17 cellular contexts compared by ENCODE assay signal in genomic region chr12:57004651-57005050, GRCh38. TPM values are rescaled to one million over a fixed set of nuclear protein-coding genes. Genes with fewer than 3 reads are reported as not detected.
DNase-seq lines count a peak whose midpoint lies in the region; ATAC-seq and TF ChIP-seq lines count a peak whose summit lies in the region.
"Had no signal": no experiment of that assay in that cellular context is flagged by ENCODE, and none has a peak within 500 bp of the region (broad histone marks: within the 10 kb centered on the region; RNA-seq: fewer than 3 reads in every experiment).

No MANE protein-coding gene starts in this region.

- H3K9me3 ChIP-seq in mammary epithelial cell (replicated peaks; ENCODE audit: insufficient read depth, low read length) (no peaks in the 10 kb centered on the region), neuron (ENCODE audit: low read length) (no peaks in the 10 kb centered on the region)
- H3K9me3 ChIP-seq: uterus had no signal

- H3K36me3 ChIP-seq in KMS-11 (ENCODE audit: insufficient read depth), result no peaks in the 10 kb centered on the region; the same call in 1 of the 2 replicates
- peaks cover 9% of the 10 kb centered on the region for H3K36me3 ChIP-seq in mammary epithelial cell (ENCODE audit: insufficient read depth, low read length)
- peaks cover 51% of the 10 kb centered on the region for H3K36me3 ChIP-seq in neuron (ENCODE audit: insufficient read depth, low read length)
- H3K36me3 ChIP-seq: uterus had no signal

- intact Hi-C loops in mammary epithelial cell (cut with micrococcal nuclease), result no loop called here

- ATAC-seq in activated T-cell treated with anti-CD3 and anti-CD28 coated beads, Interleukin-2, amount 50 U/mL, for 72 hours (replicated peaks in 1 of 2), result no peak
- ATAC-seq in HG02678 (IDR thresholded peaks at IDR 0.05; ENCODE audit: unreplicated experiment), result no peak
- ATAC-seq: foreskin keratinocyte had no signal

- H3K4me3 ChIP-seq in KMS-11 (IDR thresholded peaks at IDR 0.05; ENCODE audit: insufficient read depth, low read depth, low read length) (no peak overlapping the region), mammary epithelial cell (replicated peaks in 1 of 3; ENCODE audit: insufficient read depth in 1 of 3, low read depth in 2 of 3, low read length in 3 of 3) (no peak overlapping the region), neuron (ENCODE audit: low read length) (peak overlapping the region; percentile 97)

- DNase-seq in activated T-cell treated with anti-CD3 and anti-CD28 coated beads, Interleukin-2, amount 50 U/mL, for 72 hours, result no peak
- DNase-seq in activated T-cell treated with anti-CD3 and anti-CD28 coated beads, Interleukin-2, amount 50 U/mL, for 48 hours, result no peak
- DNase-seq in mammary epithelial cell, result no peak
- no peak for DNase-seq in cerebellar nuclear complex (lab: John Stamatoyannopoulos, UW)
- DNase-seq in NCI-H1092 (lab: John Stamatoyannopoulos, UW), result no peak
- DNase-seq: effector CD4-positive, alpha-beta T cell; foreskin keratinocyte; NCI-H1417; NCI-H510A treated with DMSO at 0.1 percent for 48 hours; retina; stimulated activated CD4-positive, alpha-beta T cell treated with anti-CD3 and anti-CD28 coated beads, Interleukin-2, amount 100 ng/mL, for 48 hours; T-helper 9 cell; uterus had no signal

- H3K9me3 Mint-ChIP-seq in activated T-cell treated with anti-CD3 and anti-CD28 coated beads, Interleukin-2, amount 50 U/mL, for 72 hours, result no peaks in the 10 kb centered on the region

- CTCF ChIA-PET in mammary epithelial cell (lab: Charles Lee; ENCODE audit: low non-redundant PET), result interaction anchor here (0.5 kb wide), 1 partner anchor 123 kb away, joined by 4 read pairs; no protein-coding TSS in a partner anchor

- peaks cover 70% of the 10 kb centered on the region for H3K4me1 Mint-ChIP-seq in activated T-cell treated with anti-CD3 and anti-CD28 coated beads, Interleukin-2, amount 50 U/mL, for 72 hours (ENCODE audit: low read depth)

- dilution Hi-C loops in mammary epithelial cell (cut with HindIII; ENCODE audit: low sequenced_read_pairs), result loop anchor here (5.0 kb wide), 1 partner anchor 53 kb away; no protein-coding TSS in a partner anchor

- WGBS in mammary epithelial cell (ENCODE audit: low coverage, missing lambda C conversion rate), result 83% methylated on average over 6 of the region's 6 CpGs

- H3K4me3 Mint-ChIP-seq in activated T-cell treated with anti-CD3 and anti-CD28 coated beads, Interleukin-2, amount 50 U/mL, for 72 hours, result peak overlapping the region; percentile 87

- peaks cover 2 to 18% of the 10 kb centered on the region in 2 donors for H3K36me3 Mint-ChIP-seq in activated T-cell treated with anti-CD3 and anti-CD28 coated beads, Interleukin-2, amount 50 U/mL, for 72 hours (ENCODE audit: insufficient read depth in 2 of 2)

- TF ChIP-seq CTCF in KMS-11 (conservative IDR thresholded peaks at IDR 0.05; ENCODE audit: low read depth, low read length), result no peak
- TF ChIP-seq CTCF in mammary epithelial cell (conservative IDR thresholded peaks at IDR 0.05 in 1 of 2, IDR thresholded peaks at IDR 0.05 in 1 of 2; ENCODE audit: extremely low read depth in 1 of 2, insufficient read depth in 1 of 2, low read depth in 1 of 2, low read length in 2 of 2), result no peak

- in situ Hi-C loops in mammary epithelial cell (cut with MboI; ENCODE audit: low sequenced_read_pairs in 2 of 2), result loop anchor here (5.0 to 10.0 kb wide), 3 partner anchors 60 to 242 kb away; partner anchors contain the start of gene HSD17B6 (in 1 of the 2)

- peaks cover 36% of the 10 kb centered on the region for H3K4me1 ChIP-seq in KMS-11 (ENCODE audit: low read depth, poor library complexity, severe bottlenecking)
- peaks cover 5% of the 10 kb centered on the region for H3K4me1 ChIP-seq in mammary epithelial cell (ENCODE audit: insufficient read depth, low read length)
- peaks cover 18% of the 10 kb centered on the region for H3K4me1 ChIP-seq in neuron (ENCODE audit: insufficient read depth, low read length)

- H4K20me1 ChIP-seq in KMS-11 (ENCODE audit: insufficient read depth) (0 out of 2 replicates have a peak, but pooled peaks cover 4% of the 10 kb centered on the region), mammary epithelial cell (ENCODE audit: insufficient read depth, low read length) (no peaks in the 10 kb centered on the region)

- H3K4me2 ChIP-seq in KMS-11 (peak overlapping the region; percentile 82), mammary epithelial cell (ENCODE audit: insufficient read depth, low read depth, low read length) (peak overlapping the region; percentile 85)

- H3K27ac ChIP-seq in KMS-11, result no peak overlapping the region
- no peak overlapping the region for H3K27ac ChIP-seq in mammary epithelial cell (ENCODE audit: insufficient read depth, low read depth, low read length)
- H3K27ac ChIP-seq: foreskin keratinocyte, uterus had no signal

- H3K27me3 ChIP-seq in KMS-11 (ENCODE audit: insufficient read depth, low read depth) (no peaks in the 10 kb centered on the region), mammary epithelial cell (ENCODE audit: insufficient read depth, low read length) (no peaks in the 10 kb centered on the region), neuron (ENCODE audit: insufficient read depth, low read length) (no peaks in the 10 kb centered on the region)
- H3K27me3 ChIP-seq: foreskin keratinocyte, uterus had no signal

- H3K9ac ChIP-seq in KMS-11, result no peak overlapping the region
- no peak overlapping the region for H3K9ac ChIP-seq in mammary epithelial cell (ENCODE audit: insufficient read depth, low read length)

- H2AFZ ChIP-seq in KMS-11 (ENCODE audit: low read depth), result no peak overlapping the region
- H2AFZ ChIP-seq in mammary epithelial cell (ENCODE audit: low read depth, low read length), result no peak overlapping the region
- no peak overlapping the region for H2AFZ ChIP-seq in neuron (ENCODE audit: low read depth, low read length)

- no peak overlapping the region for H3K27ac Mint-ChIP-seq in activated T-cell treated with anti-CD3 and anti-CD28 coated beads, Interleukin-2, amount 50 U/mL, for 72 hours

- BruUV-seq in mammary epithelial cell (replicated peaks; lab: Mats Ljungman, UMichigan), result no TSS peak

- no peaks in the 10 kb centered on the region for H3K27me3 Mint-ChIP-seq in activated T-cell treated with anti-CD3 and anti-CD28 coated beads, Interleukin-2, amount 50 U/mL, for 72 hours (ENCODE audit: low read depth)

- peaks cover 40% of the 10 kb centered on the region for H3K79me2 ChIP-seq in KMS-11 (ENCODE audit: insufficient read depth, low read depth)
- peaks cover 55% of the 10 kb centered on the region for H3K79me2 ChIP-seq in mammary epithelial cell (ENCODE audit: insufficient read depth, low read length)

RNA-seq across cellular contexts. Expression of gene ZBTB39, which starts 1.7 kb away (rescaled TPM):
- total RNA-seq in activated T-cell treated with anti-CD3 and anti-CD28 coated beads, Interleukin-2, amount 50 U/mL, for 72 hours, result 10 to 100 TPM in 1 of 2 donors, 1 to 10 TPM in 1; 9.7 to 10.3 TPM
- total RNA-seq in mammary epithelial cell, result 1 to 10 TPM; 5.7 to 8.0 TPM
- polyA plus RNA-seq in mammary epithelial cell, result 4.5 TPM
- 7.7 TPM for polyA minus RNA-seq in mammary epithelial cell

RNA-seq across cellular contexts. Expression of gene TAC3, which starts 11.7 kb away (rescaled TPM):
- 1 to 10 TPM; 4.2 to 4.4 TPM for total RNA-seq in activated T-cell treated with anti-CD3 and anti-CD28 coated beads, Interleukin-2, amount 50 U/mL, for 72 hours
- not detected for total RNA-seq in mammary epithelial cell
- polyA plus RNA-seq in mammary epithelial cell, result not detected
- not detected for polyA minus RNA-seq in mammary epithelial cell
- total RNA-seq: foreskin keratinocyte, RPMI7951, uterus had no signal
- polyA plus RNA-seq: foreskin keratinocyte had no signal

RNA-seq across cellular contexts. Expression of gene MYO1A, which starts 45.3 kb away (rescaled TPM):
- total RNA-seq in activated T-cell treated with anti-CD3 and anti-CD28 coated beads, Interleukin-2, amount 50 U/mL, for 72 hours, result 10 to 100 TPM; 11.4 to 13.4 TPM
- total RNA-seq in mammary epithelial cell, result not detected
- 0.03 TPM for polyA plus RNA-seq in mammary epithelial cell
- polyA minus RNA-seq in mammary epithelial cell, result not detected
- total RNA-seq: foreskin keratinocyte, RPMI7951 had no signal
- polyA plus RNA-seq: foreskin keratinocyte had no signal

RNA-seq across cellular contexts. Expression of gene RDH16, which starts 47.2 kb away (rescaled TPM):
- total RNA-seq in activated T-cell treated with anti-CD3 and anti-CD28 coated beads, Interleukin-2, amount 50 U/mL, for 72 hours, result 1 to 10 TPM; 1.5 to 2.1 TPM
- total RNA-seq in mammary epithelial cell, result under 1 TPM in 1 of 2 donors, not detected in 1; 0.16 TPM
- polyA plus RNA-seq in mammary epithelial cell, result 0.06 TPM
- not detected for polyA minus RNA-seq in mammary epithelial cell
- total RNA-seq: RPMI7951 had no signal

Comparison
In these comparisons a context has a peak if more than half of its experiments do, and no peak if none do; other contexts are left out.
1. RNA of gene TAC3, which starts 11.7 kb away (total RNA-seq): 4.2 to 4.4 TPM in activated T-cell treated with anti-CD3 and anti-CD28 coated beads, Interleukin-2, amount 50 U/mL, for 72 hours; not detected in mammary epithelial cell; every median in the first group is over 4 times any median in the second.
2. RNA of gene MYO1A, which starts 45.3 kb away (total RNA-seq): 11.4 to 13.4 TPM in activated T-cell treated with anti-CD3 and anti-CD28 coated beads, Interleukin-2, amount 50 U/mL, for 72 hours; not detected in mammary epithelial cell; every median in the first group is over 10 times any median in the second.